8 cellular contexts compared by ENCODE assay signal in genomic region chr13:95644611-95645052, GRCh38. TPM values are rescaled to one million over a fixed set of nuclear protein-coding genes. Genes with fewer than 3 reads are reported as not detected.
DNase-seq lines count a peak whose midpoint lies in the region; ATAC-seq, FAIRE-seq and TF ChIP-seq lines count a peak whose summit lies in the region.

Gene DZIP1 (minus strand): TSS chr13:95644706. CDS start chr13:95642029, 2,677 bp downstream.

- peak within 1 kb of the TSS; percentile 82 for H3K4me3 Mint-ChIP-seq in MCF 10A (ENCODE audit: unreplicated experiment)

- TF ChIP-seq CTCF in AG04449 (IDR thresholded peaks at IDR 0.05; ENCODE audit: insufficient read depth, low read length, missing control alignments), result no peak
- TF ChIP-seq CTCF in MCF 10A (IDR thresholded peaks at IDR 0.05; ENCODE audit: unreplicated experiment), result no peak

- BruUV-seq in MCF 10A (replicated peaks; lab: Mats Ljungman, UMichigan), result no TSS peak

- H3K36me3 ChIP-seq in NT2/D1 (ENCODE audit: insufficient read depth, insufficient read length, low read length), result peaks cover 26% of the 10 kb centered on the region
- no peaks in the 10 kb centered on the region for H3K36me3 ChIP-seq in rectal smooth muscle tissue (ENCODE audit: control insufficient read depth, insufficient read depth, low read length)

- H3K9ac ChIP-seq in NT2/D1 (ENCODE audit: insufficient read length, low read depth) (peak within 1 kb of the TSS; percentile 87), rectal smooth muscle tissue (ENCODE audit: low read length) (no peak within 1 kb of the TSS)

- H3K27me3 ChIP-seq in NT2/D1 (ENCODE audit: insufficient read depth, insufficient read length), result no peaks in the 10 kb centered on the region
- no peaks in the 10 kb centered on the region for H3K27me3 ChIP-seq in rectal smooth muscle tissue (ENCODE audit: control insufficient read depth, insufficient read depth, low read length)

- ATAC-seq in HG03342 (IDR thresholded peaks at IDR 0.05; ENCODE audit: unreplicated experiment) (peak; percentile 58), GM19452 (IDR thresholded peaks at IDR 0.05; ENCODE audit: unreplicated experiment) (no peak)

- DNase-seq in AG04449 (ENCODE audit: low read depth, low spot score), result no peak
- no peak for DNase-seq in GM12892 (ENCODE audit: insufficient read length)
- peak; percentile 92 for DNase-seq in NT2/D1 (ENCODE audit: low read depth, low spot score)
- peak; percentile 80 for DNase-seq in MCF 10A (ENCODE audit: unreplicated experiment)

- H3K27ac ChIP-seq in rectal smooth muscle tissue (ENCODE audit: low read depth, low read length), result peak within 1 kb of the TSS; percentile 75

- H3K27me3 Mint-ChIP-seq in MCF 10A (ENCODE audit: insufficient read depth, unreplicated experiment), result no peaks in the 10 kb centered on the region

- no peaks in the 10 kb centered on the region for H3K9me3 Mint-ChIP-seq in MCF 10A (ENCODE audit: unreplicated experiment)

- H3K4me1 ChIP-seq in NT2/D1 (ENCODE audit: insufficient read depth, insufficient read length) (peaks cover 3% of the 10 kb centered on the region), rectal smooth muscle tissue (ENCODE audit: control insufficient read depth, insufficient read depth, low read length) (peaks cover 7% of the 10 kb centered on the region)

- intact Hi-C loops in MCF 10A (cut with micrococcal nuclease), result no loop called here

- POLR2A ChIA-PET in AG04449 (lab: Yijun Ruan, JAX), result interaction anchor here (0.9 to 3.5 kb wide), 2 partner anchors 17 to 32 kb away, joined by 4 to 13 read pairs; partner anchors contain the start of gene DNAJC3
- POLR2A ChIA-PET in MCF 10A (lab: Yijun Ruan, JAX), result interaction anchor here (0.6 to 3.4 kb wide), 15 partner anchors 9 to 1811 kb away, joined by 3 to 31 read pairs (median 4); partner anchors contain the start of gene DNAJC3

- peaks cover 5% of the 10 kb centered on the region for H3K4me1 Mint-ChIP-seq in MCF 10A (ENCODE audit: insufficient read depth, unreplicated experiment)

- CTCF ChIA-PET in AG04449 (lab: Yijun Ruan, JAX) (interaction anchor here (0.7 to 4.4 kb wide), 7 partner anchors 11 to 190 kb away, joined by 3 to 25 read pairs (median 4); no protein-coding TSS in a partner anchor), MCF 10A (lab: Yijun Ruan, JAX) (interaction anchor here (0.6 to 4.0 kb wide), 10 partner anchors 11 to 909 kb away, joined by 3 to 16 read pairs (median 6); no protein-coding TSS in a partner anchor)

- no peak within 1 kb of the TSS for H3K27ac Mint-ChIP-seq in MCF 10A (ENCODE audit: low read depth, unreplicated experiment)

- peak; percentile 31; the same call in 1 of the 2 replicates for TF ChIP-seq POLR2A in GM12892 (IDR thresholded peaks at IDR 0.05; ENCODE audit: low read depth, low read length)

- no peaks in the 10 kb centered on the region for H3K9me3 ChIP-seq in NT2/D1 (ENCODE audit: insufficient read depth, low read length)

- H3K4me3 ChIP-seq in AG04449 (ENCODE audit: low read depth, low read length) (peak within 1 kb of the TSS; percentile 70), NT2/D1 (ENCODE audit: insufficient read length, low read depth) (peak within 1 kb of the TSS; percentile 76), iPS-11a (ENCODE audit: low read depth, low read length) (peak within 1 kb of the TSS; percentile 72), rectal smooth muscle tissue (ENCODE audit: low read length) (peak within 1 kb of the TSS; percentile 69)

- H3K36me3 Mint-ChIP-seq in MCF 10A (ENCODE audit: insufficient read depth, unreplicated experiment), result peaks cover 10% of the 10 kb centered on the region

- FAIRE-seq in GM12892 (lab: Jason Lieb, UNC), result no peak

RNA-seq across cellular contexts. Expression of gene DZIP1, which starts in this region (rescaled TPM):
- polyA plus RNA-seq in GM12892 (2012; ENCODE audit: missing spikeins), result 8.4 TPM
- total RNA-seq in MCF 10A (2022), result 16.4 and 22.1 TPM in 2 replicates

Comparison
In these comparisons a context has a peak if more than half of its experiments do, and no peak if none do; other contexts are left out.
1. DNase-seq: peak in NT2/D1 (single experiment) and MCF 10A (single experiment); none in AG04449 (single experiment) and GM12892 (single experiment).
2. Peak in every context shown above with its lines, with median percentiles within 50 percentile points of each other: H3K4me3 ChIP-seq.